14 cellular contexts compared by ENCODE assay signal in the genomic region with DNA sequence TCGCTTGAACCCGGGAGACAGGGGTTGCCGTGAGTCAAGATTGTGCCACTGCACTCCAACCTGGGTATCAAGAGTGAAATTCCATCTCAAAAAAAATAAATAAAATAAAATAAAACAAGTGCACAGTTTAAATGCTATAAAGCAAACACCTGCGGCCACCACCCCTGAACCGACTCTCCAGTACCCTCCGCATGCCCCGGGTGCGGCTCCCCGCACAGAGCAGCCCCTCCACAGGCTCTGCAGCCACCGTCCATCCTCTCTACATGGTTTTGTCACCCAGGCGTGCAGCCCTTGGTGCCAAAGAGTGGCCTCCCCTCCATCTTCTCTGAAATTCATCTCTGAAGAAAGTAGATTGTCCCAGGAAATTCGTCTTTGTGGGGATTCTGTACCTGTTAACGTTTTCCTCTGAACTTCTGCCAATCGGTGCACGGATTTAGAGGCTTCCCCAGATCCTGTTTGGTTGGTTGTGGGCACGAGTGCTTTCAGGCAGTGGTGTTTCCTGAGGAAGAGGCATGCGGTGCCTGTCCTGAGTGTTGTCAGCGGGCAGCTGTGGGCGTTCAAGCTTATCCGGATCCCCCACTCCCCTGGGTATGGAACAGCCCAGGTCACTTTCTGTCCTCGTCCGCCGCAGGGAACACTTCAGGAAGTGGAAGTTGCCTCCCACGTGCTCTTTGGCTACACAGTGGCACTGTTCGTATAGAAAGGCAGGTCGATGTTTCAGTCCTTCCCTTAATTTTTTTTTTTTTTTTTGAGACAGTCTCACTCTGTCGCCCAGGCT. TPM values are rescaled to one million over a fixed set of nuclear protein-coding genes. Genes with fewer than 3 reads are reported as not detected.
DNase-seq lines count a peak whose midpoint lies in the region; ATAC-seq lines count a peak whose summit lies in the region.
"Had no signal": no experiment of that assay in that cellular context is flagged by ENCODE, and none has a peak within 500 bp of the region (broad histone marks: within the 10 kb centered on the region; RNA-seq: fewer than 3 reads in every experiment).

No MANE protein-coding gene starts in this region.

- POLR2A ChIA-PET in activated CD4-positive, alpha-beta T cell treated with anti-CD3 and anti-CD28 coated beads, Interleukin-2, amount 10 ng/mL, durations not matched to agents 7 days and 5 days (lab: Charles Lee) = interaction anchor here (0.6 kb wide), 1 partner anchor 15 kb away, joined by 3 read pairs; no protein-coding TSS in a partner anchor
- POLR2A ChIA-PET in activated naive CD8-positive, alpha-beta T cell treated with anti-CD3 and anti-CD28 coated beads, Interleukin-2, amount 10 ng/mL, durations not matched to agents 7 days and 5 days (lab: Charles Lee) = interaction anchor here (1.0 kb wide), 1 partner anchor 20 kb away, joined by 3 read pairs; no protein-coding TSS in a partner anchor

- CTCF ChIA-PET in activated CD4-positive, alpha-beta T cell treated with anti-CD3 and anti-CD28 coated beads, Interleukin-2, amount 10 ng/mL, durations not matched to agents 7 days and 5 days (lab: Charles Lee) = interaction anchor here (1.0 to 1.7 kb wide), 2 partner anchors 7 to 35 kb away, joined by 3 to 5 read pairs; no protein-coding TSS in a partner anchor

- H3K27me3 Mint-ChIP-seq in activated CD4-positive, alpha-beta T cell treated with anti-CD3 and anti-CD28 coated beads, Interleukin-2, amount 10 ng/mL, durations not matched to agents 7 days and 5 days = peaks cover 10% of the 10 kb centered on the region
- H3K27me3 Mint-ChIP-seq in activated naive CD8-positive, alpha-beta T cell treated with anti-CD3 and anti-CD28 coated beads, Interleukin-2, amount 10 ng/mL, durations not matched to agents 7 days and 5 days = no peaks in the 10 kb centered on the region

- H3K4me1 Mint-ChIP-seq in activated CD4-positive, alpha-beta T cell treated with anti-CD3 and anti-CD28 coated beads, Interleukin-2, amount 10 ng/mL, durations not matched to agents 7 days and 5 days = peaks cover 11% of the 10 kb centered on the region
- peaks cover 9% of the 10 kb centered on the region for H3K4me1 Mint-ChIP-seq in activated naive CD8-positive, alpha-beta T cell treated with anti-CD3 and anti-CD28 coated beads, Interleukin-2, amount 10 ng/mL, durations not matched to agents 7 days and 5 days

- H3K9me3 Mint-ChIP-seq in activated CD4-positive, alpha-beta T cell treated with anti-CD3 and anti-CD28 coated beads, Interleukin-2, amount 10 ng/mL, durations not matched to agents 7 days and 5 days = no peaks in the 10 kb centered on the region
- no peaks in the 10 kb centered on the region for H3K9me3 Mint-ChIP-seq in activated naive CD8-positive, alpha-beta T cell treated with anti-CD3 and anti-CD28 coated beads, Interleukin-2, amount 10 ng/mL, durations not matched to agents 7 days and 5 days

- peak overlapping the region; percentile 46 for H3K27ac Mint-ChIP-seq in activated CD4-positive, alpha-beta T cell treated with anti-CD3 and anti-CD28 coated beads, Interleukin-2, amount 10 ng/mL, durations not matched to agents 7 days and 5 days
- no peak overlapping the region for H3K27ac Mint-ChIP-seq in activated naive CD8-positive, alpha-beta T cell treated with anti-CD3 and anti-CD28 coated beads, Interleukin-2, amount 10 ng/mL, durations not matched to agents 7 days and 5 days

- no peak overlapping the region for H3K4me3 Mint-ChIP-seq in activated CD4-positive, alpha-beta T cell treated with anti-CD3 and anti-CD28 coated beads, Interleukin-2, amount 10 ng/mL, durations not matched to agents 7 days and 5 days
- H3K4me3 Mint-ChIP-seq in activated naive CD8-positive, alpha-beta T cell treated with anti-CD3 and anti-CD28 coated beads, Interleukin-2, amount 10 ng/mL, durations not matched to agents 7 days and 5 days = peak overlapping the region; percentile 51

- DNase-seq in activated CD4-positive, alpha-beta T cell treated with anti-CD3 and anti-CD28 coated beads, Interleukin-2, amount 10 ng/mL, durations not matched to agents 7 days and 5 days = no peak
- DNase-seq in activated CD4-positive, alpha-beta T cell treated with anti-CD3 and anti-CD28 coated beads for 48 hours = no peak
- DNase-seq in Kasumi-1 (lab: John Stamatoyannopoulos, UW) (peak; percentile 44 to 47), sciatic nerve (ENCODE audit: low spot score) (no peak), NCI-H2196 (lab: John Stamatoyannopoulos, UW; ENCODE audit: unreplicated experiment) (no peak)
- DNase-seq in activated naive CD8-positive, alpha-beta T cell treated with anti-CD3 and anti-CD28 coated beads, Interleukin-2, amount 10 ng/mL, durations not matched to agents 7 days and 5 days = no peak
- DNase-seq: hippocampal formation, PC-9 had no signal

- peak; percentile 51 for ATAC-seq in activated naive CD8-positive, alpha-beta T cell treated with anti-CD3 and anti-CD28 coated beads, Interleukin-2, amount 10 ng/mL, durations not matched to agents 7 days and 5 days (ENCODE audit: low read depth)
- peak; percentile 38 for ATAC-seq in sciatic nerve
- ATAC-seq in HG02884 (IDR thresholded peaks at IDR 0.05; ENCODE audit: unreplicated experiment) = no peak
- no peak for ATAC-seq in HG03196 (IDR thresholded peaks at IDR 0.05; ENCODE audit: unreplicated experiment)

- intact Hi-C loops in sciatic nerve (cut with DNase I) = no loop called here

- H3K36me3 Mint-ChIP-seq in activated CD4-positive, alpha-beta T cell treated with anti-CD3 and anti-CD28 coated beads, Interleukin-2, amount 10 ng/mL, durations not matched to agents 7 days and 5 days (ENCODE audit: low read depth) = no peaks in the 10 kb centered on the region
- no peaks in the 10 kb centered on the region for H3K36me3 Mint-ChIP-seq in activated naive CD8-positive, alpha-beta T cell treated with anti-CD3 and anti-CD28 coated beads, Interleukin-2, amount 10 ng/mL, durations not matched to agents 7 days and 5 days

RNA-seq across cellular contexts. Expression of a gene that starts 4.1 kb away (rescaled TPM):
- under 1 TPM in 1 of 2 experiments, not detected in 1; 0.23 TPM for total RNA-seq in activated CD4-positive, alpha-beta T cell treated with anti-CD3 and anti-CD28 coated beads, Interleukin-2, amount 10 ng/mL, durations not matched to agents 7 days and 5 days
- total RNA-seq in activated naive CD8-positive, alpha-beta T cell treated with anti-CD3 and anti-CD28 coated beads, Interleukin-2, amount 10 ng/mL, durations not matched to agents 7 days and 5 days = not detected
- not detected for total RNA-seq in sciatic nerve
- total RNA-seq: cardiac muscle cell, epithelial cell of proximal tubule, lung, vagina had no signal

RNA-seq across cellular contexts. Expression of a gene that starts 9.4 kb away (rescaled TPM):
- 1 to 10 TPM; 3.7 to 4.1 TPM for total RNA-seq in activated CD4-positive, alpha-beta T cell treated with anti-CD3 and anti-CD28 coated beads, Interleukin-2, amount 10 ng/mL, durations not matched to agents 7 days and 5 days
- 1 to 10 TPM; 6.5 to 6.7 TPM for total RNA-seq in activated naive CD8-positive, alpha-beta T cell treated with anti-CD3 and anti-CD28 coated beads, Interleukin-2, amount 10 ng/mL, durations not matched to agents 7 days and 5 days
- total RNA-seq in sciatic nerve = 0.09 TPM
- total RNA-seq: vagina had no signal

RNA-seq across cellular contexts. Expression of a gene that starts 15.9 kb away (rescaled TPM):
- total RNA-seq in activated CD4-positive, alpha-beta T cell treated with anti-CD3 and anti-CD28 coated beads, Interleukin-2, amount 10 ng/mL, durations not matched to agents 7 days and 5 days = 100 to 1,000 TPM; 211 to 224 TPM
- 100 to 1,000 TPM; 211 to 221 TPM for total RNA-seq in activated naive CD8-positive, alpha-beta T cell treated with anti-CD3 and anti-CD28 coated beads, Interleukin-2, amount 10 ng/mL, durations not matched to agents 7 days and 5 days
- total RNA-seq in sciatic nerve = 73.4 TPM

RNA-seq across cellular contexts. Expression of a gene that starts 16.8 kb away (rescaled TPM):
- 100 to 1,000 TPM; 130 to 139 TPM for total RNA-seq in activated CD4-positive, alpha-beta T cell treated with anti-CD3 and anti-CD28 coated beads, Interleukin-2, amount 10 ng/mL, durations not matched to agents 7 days and 5 days
- total RNA-seq in activated naive CD8-positive, alpha-beta T cell treated with anti-CD3 and anti-CD28 coated beads, Interleukin-2, amount 10 ng/mL, durations not matched to agents 7 days and 5 days = 100 to 1,000 TPM; 128 to 141 TPM
- total RNA-seq in sciatic nerve = 48.4 TPM

RNA-seq across cellular contexts. Expression of a gene that starts 17.3 kb away (rescaled TPM):
- 100 to 1,000 TPM; 110 to 133 TPM for total RNA-seq in activated CD4-positive, alpha-beta T cell treated with anti-CD3 and anti-CD28 coated beads, Interleukin-2, amount 10 ng/mL, durations not matched to agents 7 days and 5 days
- total RNA-seq in activated naive CD8-positive, alpha-beta T cell treated with anti-CD3 and anti-CD28 coated beads, Interleukin-2, amount 10 ng/mL, durations not matched to agents 7 days and 5 days = 100 to 1,000 TPM; 126 TPM
- 39.8 TPM for total RNA-seq in sciatic nerve

Comparison
In these comparisons a context has a peak if more than half of its experiments do, and no peak if none do; other contexts are left out.
1. DNase-seq: peak in Kasumi-1 (2 of 2); none in activated CD4-positive, alpha-beta T cell treated with anti-CD3 and anti-CD28 coated beads, Interleukin-2, amount 10 ng/mL, durations not matched to agents 7 days and 5 days (single experiment), activated CD4-positive, alpha-beta T cell treated with anti-CD3 and anti-CD28 coated beads for 48 hours (single experiment), activated naive CD8-positive, alpha-beta T cell treated with anti-CD3 and anti-CD28 coated beads, Interleukin-2, amount 10 ng/mL, durations not matched to agents 7 days and 5 days (single experiment), sciatic nerve (single experiment) and NCI-H2196 (single experiment).
2. ATAC-seq: peak in activated naive CD8-positive, alpha-beta T cell treated with anti-CD3 and anti-CD28 coated beads, Interleukin-2, amount 10 ng/mL, durations not matched to agents 7 days and 5 days (single experiment) and sciatic nerve (single experiment); none in HG02884 (single experiment) and HG03196 (single experiment).